Comparison of ENCODE assay signal across 8 cellular contexts in the genomic region with DNA sequence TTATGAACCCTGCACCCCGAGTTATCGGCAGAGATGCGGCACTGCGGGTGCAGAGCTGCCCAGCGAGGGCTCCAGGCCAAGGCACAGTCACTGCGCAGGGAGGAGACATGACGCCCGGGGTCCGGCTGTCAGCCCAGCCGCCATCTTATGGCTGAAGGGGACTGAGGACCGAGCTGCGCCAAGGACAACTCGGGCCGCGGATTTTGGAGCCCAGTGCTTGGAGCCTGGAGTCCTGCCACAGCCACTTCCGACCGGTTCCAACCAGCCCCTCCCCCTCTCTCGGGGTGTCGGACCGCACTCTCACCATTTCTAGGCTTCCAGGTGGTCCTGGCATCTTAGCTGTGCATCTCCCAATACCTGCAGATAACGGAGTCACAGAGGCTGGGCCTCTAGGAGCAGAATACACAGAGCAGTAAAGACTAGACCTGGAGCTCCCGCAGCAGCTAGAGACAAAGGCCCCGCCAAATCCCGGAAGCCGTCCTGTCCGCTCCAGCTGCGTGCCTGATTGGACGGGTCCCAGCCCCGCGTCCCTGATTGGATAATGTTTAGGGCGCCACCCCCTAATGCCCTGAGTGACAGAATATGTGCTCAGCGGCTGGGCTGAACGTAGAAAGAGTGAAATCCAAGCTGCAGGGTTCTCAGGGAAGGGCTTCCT. TPM values are rescaled to one million over a fixed set of nuclear protein-coding genes. Genes with fewer than 3 reads are reported as not detected.
DNase-seq lines count a peak whose midpoint lies in the region; ATAC-seq and TF ChIP-seq lines count a peak whose summit lies in the region.

A gene (minus strand): TSS at position 451 of the 655 bp plus-strand sequence. CDS start 117 bp downstream, at position 334.

- BruUV-seq in Panc1 (replicated peaks; lab: Mats Ljungman, UMichigan) = TSS peak; percentile 81

- no peaks in the 10 kb centered on the region for H3K9me3 ChIP-seq in Panc1 (ENCODE audit: control insufficient read depth, insufficient read depth, low read depth, low read length)
- no peaks in the 10 kb centered on the region for H3K9me3 ChIP-seq in fibroblast of lung (ENCODE audit: control insufficient read depth, insufficient read depth, low read depth, low read length)

- H4K20me1 ChIP-seq in fibroblast of lung (ENCODE audit: control insufficient read depth, extremely low read depth, insufficient read depth, low read length) = no peaks in the 10 kb centered on the region

- H3K9me3 Mint-ChIP-seq in naive thymus-derived CD8-positive, alpha-beta T cell = peaks cover 0 to 27% (median 3%) of the 10 kb centered on the region in 9 donors

- peak within 1 kb of the TSS; percentile 89 to 90 for H3K4me3 ChIP-seq in Panc1 (ENCODE audit: low read depth in 2 of 2, low read length in 2 of 2)
- H3K4me3 ChIP-seq in fibroblast of lung (replicated peaks in 1 of 4; ENCODE audit: control extremely low read depth in 1 of 4, insufficient read depth in 1 of 4, low read depth in 3 of 4, low read length in 4 of 4) = peak within 1 kb of the TSS; percentile 85 to 100 (median 98)

- H3K4me1 Mint-ChIP-seq in naive thymus-derived CD8-positive, alpha-beta T cell = peaks cover 10 to 42% (median 29%) of the 10 kb centered on the region in 4 donors

- H3K27me3 ChIP-seq in Panc1 (ENCODE audit: control insufficient read depth, insufficient read depth, low read length) (no peaks in the 10 kb centered on the region), fibroblast of lung (ENCODE audit: control insufficient read depth, insufficient read depth, low read length) (no peaks in the 10 kb centered on the region)

- H2AFZ ChIP-seq in fibroblast of lung (ENCODE audit: low read length) = peak within 1 kb of the TSS; percentile 99

- no peak for TF ChIP-seq EP300 in Ishikawa (IDR thresholded peaks at IDR 0.05; ENCODE audit: borderline replicate concordance)

- no peaks in the 10 kb centered on the region for H3K27me3 Mint-ChIP-seq in naive thymus-derived CD8-positive, alpha-beta T cell

- no peaks in the 10 kb centered on the region; the same call in 1 of the 2 replicates for H3K36me3 ChIP-seq in Panc1 (ENCODE audit: control insufficient read depth, insufficient read depth, low read length)
- H3K36me3 ChIP-seq in fibroblast of lung (ENCODE audit: control insufficient read depth, insufficient read depth, low read length) = no peaks in the 10 kb centered on the region

- peak within 1 kb of the TSS; percentile 78 for H3K4me2 ChIP-seq in fibroblast of lung (ENCODE audit: extremely low read depth, insufficient read depth, low read length)

- intact Hi-C loops in Panc1 (cut with micrococcal nuclease; ENCODE audit: unreplicated experiment) = loop anchor here (10.0 kb wide), 1 partner anchor 248 kb away; a partner anchor contains a TSS

- peak within 1 kb of the TSS; percentile 90 for H3K27ac ChIP-seq in Panc1 (ENCODE audit: low read length)
- peak within 1 kb of the TSS; percentile 94 for H3K27ac ChIP-seq in fibroblast of lung (ENCODE audit: insufficient read depth, low read length)

- in situ Hi-C loops in Panc1 (cut with HindIII; ENCODE audit: low pct_unique_long_range_greater_than_20kb, low sequenced_read_pairs) = no loop called here

- ATAC-seq in GM21619 (IDR thresholded peaks at IDR 0.05; ENCODE audit: unreplicated experiment) = peak; percentile 99
- peak; percentile 99 for ATAC-seq in Panc1
- peak; percentile 96 to 98 for ATAC-seq in naive thymus-derived CD8-positive, alpha-beta T cell

- DNase-seq in DMS53 treated with DMSO at 0.1 percent for 48 hours (lab: John Stamatoyannopoulos, UW; ENCODE audit: unreplicated experiment) (peak; percentile 95), Panc1 (ENCODE audit: low read depth, low spot score) (peak; percentile 91), fibroblast of lung (ENCODE audit: low read depth in 2 of 2) (peak; percentile 93 to 94)
- DNase-seq in activated T-helper 1 cell treated with anti-CD3 and anti-CD28 coated beads, Interleukin-2, amount 50 U/mL, for 16 hours (ENCODE audit: low read depth in 1 of 2, low spot score in 1 of 2) = peak; percentile 74 to 77
- peak; percentile 71 to 94 (median 88) for DNase-seq in naive thymus-derived CD8-positive, alpha-beta T cell
- peak; percentile 88 for DNase-seq in stimulated activated naive CD4-positive, alpha-beta T cell treated with Interleukin-2 at 50 U/mL for 16 hours (lab: John Stamatoyannopoulos, UW)

- TF ChIP-seq RAD21 in Ishikawa (IDR thresholded peaks at IDR 0.05; ENCODE audit: low read depth) = no peak

- H3K4me1 ChIP-seq in Panc1 (ENCODE audit: control insufficient read depth, insufficient read depth, low read length) (peaks cover 30% of the 10 kb centered on the region), fibroblast of lung (ENCODE audit: control insufficient read depth, extremely low read depth, insufficient read depth, low read length) (no peaks in the 10 kb centered on the region)

- H3K36me3 Mint-ChIP-seq in naive thymus-derived CD8-positive, alpha-beta T cell = peaks cover 17 to 31% (median 29%) of the 10 kb centered on the region in 3 donors

- peaks cover 18% of the 10 kb centered on the region for H3K79me2 ChIP-seq in fibroblast of lung (ENCODE audit: control insufficient read depth, insufficient read depth, low read length)

- CTCF ChIA-PET in Panc1 (lab: Charles Lee) = interaction anchor here (0.6 kb wide), 1 partner anchor 130 kb away, joined by 5 read pairs; no protein-coding TSS in a partner anchor

- H3K4me3 Mint-ChIP-seq in naive thymus-derived CD8-positive, alpha-beta T cell = peak within 1 kb of the TSS; percentile 99 to 100 (median 100)

- POLR2A ChIA-PET in Panc1 (lab: Charles Lee) = interaction anchor here (0.6 to 1.0 kb wide), 7 partner anchors 10 to 255 kb away, joined by 3 to 8 read pairs (median 4); no protein-coding TSS in a partner anchor
- POLR2A ChIA-PET in naive thymus-derived CD8-positive, alpha-beta T cell (lab: Charles Lee) = interaction anchor here (0.6 to 2.3 kb wide), 12 partner anchors 13 to 662 kb away, joined by 3 to 14 read pairs (median 8); a partner anchor contains a TSS

- no peak for TF ChIP-seq CTCF in Panc1 (IDR thresholded peaks at IDR 0.05)
- TF ChIP-seq CTCF in fibroblast of lung (conservative IDR thresholded peaks at IDR 0.05 in 1 of 2, IDR thresholded peaks at IDR 0.05 in 1 of 2; ENCODE audit: low read depth in 1 of 2, low read length in 2 of 2) = no peak

- H3K9ac ChIP-seq in fibroblast of lung (ENCODE audit: insufficient read depth, low read length) = peak within 1 kb of the TSS; percentile 88

- H3K27ac Mint-ChIP-seq in naive thymus-derived CD8-positive, alpha-beta T cell = peak within 1 kb of the TSS; percentile 95 to 99 (median 98)

TF ChIP-seq in Ishikawa, 13 proteins besides CTCF, POLR2A, EP300 and RAD21:
- TF ChIP-seq YY1 (IDR thresholded peaks at IDR 0.05; ENCODE audit: low read depth) = peak; percentile 73
- TF ChIP-seq, protein P1, sequence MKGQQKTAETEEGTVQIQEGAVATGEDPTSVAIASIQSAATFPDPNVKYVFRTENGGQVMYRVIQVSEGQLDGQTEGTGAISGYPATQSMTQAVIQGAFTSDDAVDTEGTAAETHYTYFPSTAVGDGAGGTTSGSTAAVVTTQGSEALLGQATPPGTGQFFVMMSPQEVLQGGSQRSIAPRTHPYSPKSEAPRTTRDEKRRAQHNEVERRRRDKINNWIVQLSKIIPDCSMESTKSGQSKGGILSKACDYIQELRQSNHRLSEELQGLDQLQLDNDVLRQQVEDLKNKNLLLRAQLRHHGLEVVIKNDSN (IDR thresholded peaks at IDR 0.05) = no peak
- TF ChIP-seq TAF1 (IDR thresholded peaks at IDR 0.05; ENCODE audit: low read depth) = peak; percentile 71

RNA-seq across cellular contexts. Expression of the gene that starts here (rescaled TPM):
- total RNA-seq in Panc1 (2021; ENCODE audit: unreplicated experiment) (21.3 TPM), fibroblast of lung (5.1 and 10.1 TPM in 2 replicates)
- polyA plus RNA-seq in Panc1 (2012; ENCODE audit: insufficient read length) = 5.2 TPM
- 2.2 and 2.7 TPM in 2 replicates for polyA plus RNA-seq in fibroblast of lung
- polyA plus RNA-seq in fibroblast of lung (2012) = 2.4 and 2.6 TPM in 2 replicates
- 1.3 and 1.4 TPM in 2 replicates for polyA minus RNA-seq in fibroblast of lung (ENCODE audit: low replicate concordance)
- total RNA-seq in naive thymus-derived CD8-positive, alpha-beta T cell = 10 to 100 TPM; 18.2 to 22.9 TPM
- polyA plus RNA-seq in naive thymus-derived CD8-positive, alpha-beta T cell = 1 to 10 TPM; 7.1 to 9.7 (median 8.7) TPM

Comparison
In these comparisons a context has a peak if more than half of its experiments do, and no peak if none do; other contexts are left out.
1. Peak in every context shown above with its lines: DNase-seq, ATAC-seq, H3K4me3 ChIP-seq and H3K27ac ChIP-seq.